In genomic region chr4:163195247-163195765, GRCh38 we compare ENCODE assay signal across 1 cellular context.
TF ChIP-seq lines count a peak whose summit lies in the region.

No MANE protein-coding gene starts in this region.

TF ChIP-seq in K562, 482 proteins besides CTCF, POLR2A, EP300 and RAD21 (continued from another document and continues in another):
- TF ChIP-seq, protein P1, sequence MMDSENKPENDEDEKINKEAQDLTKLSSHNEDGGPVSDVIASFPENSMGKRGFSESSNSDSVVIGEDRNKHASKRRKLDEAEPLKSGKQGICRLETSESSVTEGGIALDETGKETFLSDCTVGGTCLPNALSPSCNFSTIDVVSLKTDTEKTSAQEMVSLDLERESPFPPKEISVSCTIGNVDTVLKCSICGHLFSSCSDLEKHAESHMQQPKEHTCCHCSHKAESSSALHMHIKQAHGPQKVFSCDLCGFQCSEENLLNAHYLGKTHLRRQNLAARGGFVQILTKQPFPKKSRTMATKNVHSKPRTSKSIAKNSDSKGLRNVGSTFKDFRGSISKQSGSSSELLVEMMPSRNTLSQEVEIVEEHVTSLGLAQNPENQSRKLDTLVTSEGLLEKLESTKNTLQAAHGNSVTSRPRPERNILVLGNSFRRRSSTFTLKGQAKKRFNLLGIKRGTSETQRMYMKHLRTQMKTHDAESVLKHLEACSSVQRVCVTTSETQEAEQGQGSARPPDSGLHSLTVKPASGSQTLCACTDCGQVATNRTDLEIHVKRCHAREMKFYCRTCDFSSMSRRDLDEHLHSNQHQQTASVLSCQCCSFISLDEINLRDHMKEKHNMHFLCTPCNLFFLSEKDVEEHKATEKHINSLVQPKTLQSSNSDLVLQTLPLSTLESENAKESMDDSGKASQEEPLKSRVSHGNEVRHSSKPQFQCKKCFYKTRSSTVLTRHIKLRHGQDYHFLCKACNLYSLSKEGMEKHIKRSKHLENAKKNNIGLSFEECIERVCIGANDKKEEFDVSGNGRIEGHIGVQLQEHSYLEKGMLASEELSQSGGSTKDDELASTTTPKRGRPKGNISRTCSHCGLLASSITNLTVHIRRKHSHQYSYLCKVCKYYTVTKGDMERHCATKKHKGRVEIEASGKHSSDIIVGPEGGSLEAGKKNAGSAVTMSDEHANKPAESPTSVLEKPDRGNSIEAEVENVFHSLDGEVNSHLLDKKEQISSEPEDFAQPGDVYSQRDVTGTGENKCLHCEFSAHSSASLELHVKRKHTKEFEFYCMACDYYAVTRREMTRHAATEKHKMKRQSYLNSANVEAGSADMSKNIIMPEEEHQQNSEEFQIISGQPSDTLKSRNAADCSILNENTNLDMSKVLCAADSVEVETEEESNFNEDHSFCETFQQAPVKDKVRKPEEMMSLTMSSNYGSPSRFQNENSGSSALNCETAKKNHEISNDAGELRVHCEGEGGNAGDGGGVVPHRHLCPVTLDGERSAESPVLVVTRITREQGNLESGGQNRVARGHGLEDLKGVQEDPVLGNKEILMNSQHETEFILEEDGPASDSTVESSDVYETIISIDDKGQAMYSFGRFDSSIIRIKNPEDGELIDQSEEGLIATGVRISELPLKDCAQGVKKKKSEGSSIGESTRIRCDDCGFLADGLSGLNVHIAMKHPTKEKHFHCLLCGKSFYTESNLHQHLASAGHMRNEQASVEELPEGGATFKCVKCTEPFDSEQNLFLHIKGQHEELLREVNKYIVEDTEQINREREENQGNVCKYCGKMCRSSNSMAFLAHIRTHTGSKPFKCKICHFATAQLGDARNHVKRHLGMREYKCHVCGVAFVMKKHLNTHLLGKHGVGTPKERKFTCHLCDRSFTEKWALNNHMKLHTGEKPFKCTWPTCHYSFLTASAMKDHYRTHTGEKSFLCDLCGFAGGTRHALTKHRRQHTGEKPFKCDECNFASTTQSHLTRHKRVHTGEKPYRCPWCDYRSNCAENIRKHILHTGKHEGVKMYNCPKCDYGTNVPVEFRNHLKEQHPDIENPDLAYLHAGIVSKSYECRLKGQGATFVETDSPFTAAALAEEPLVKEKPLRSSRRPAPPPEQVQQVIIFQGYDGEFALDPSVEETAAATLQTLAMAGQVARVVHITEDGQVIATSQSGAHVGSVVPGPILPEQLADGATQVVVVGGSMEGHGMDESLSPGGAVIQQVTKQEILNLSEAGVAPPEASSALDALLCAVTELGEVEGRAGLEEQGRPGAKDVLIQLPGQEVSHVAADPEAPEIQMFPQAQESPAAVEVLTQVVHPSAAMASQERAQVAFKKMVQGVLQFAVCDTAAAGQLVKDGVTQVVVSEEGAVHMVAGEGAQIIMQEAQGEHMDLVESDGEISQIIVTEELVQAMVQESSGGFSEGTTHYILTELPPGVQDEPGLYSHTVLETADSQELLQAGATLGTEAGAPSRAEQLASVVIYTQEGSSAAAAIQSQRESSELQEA (IDR thresholded peaks at IDR 0.05; ENCODE audit: low read depth): no peak
- TF ChIP-seq, protein P2, sequence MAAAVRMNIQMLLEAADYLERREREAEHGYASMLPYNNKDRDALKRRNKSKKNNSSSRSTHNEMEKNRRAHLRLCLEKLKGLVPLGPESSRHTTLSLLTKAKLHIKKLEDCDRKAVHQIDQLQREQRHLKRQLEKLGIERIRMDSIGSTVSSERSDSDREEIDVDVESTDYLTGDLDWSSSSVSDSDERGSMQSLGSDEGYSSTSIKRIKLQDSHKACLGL (CRISPR knock-in tag; IDR thresholded peaks at IDR 0.05; ENCODE audit: borderline replicate concordance, poor library complexity, severe bottlenecking): no peak
- TF ChIP-seq NBN (IDR thresholded peaks at IDR 0.05; ENCODE audit: low read depth): peak; percentile 96
- TF ChIP-seq NFYB (IDR thresholded peaks at IDR 0.05; ENCODE audit: extremely low read depth, insufficient read length): no peak
- TF ChIP-seq CCNT2 (IDR thresholded peaks at IDR 0.05; ENCODE audit: borderline replicate concordance, extremely low read depth, insufficient read length, low read depth, low read length): peak; percentile 94
- peak; percentile 94 for TF ChIP-seq DMBX1 (CRISPR knock-in tag; IDR thresholded peaks at IDR 0.05; ENCODE audit: borderline replicate concordance)
- TF ChIP-seq FOSL1 (tag; conservative IDR thresholded peaks at IDR 0.05): peak; percentile 65
- TF ChIP-seq THRAP3 (IDR thresholded peaks at IDR 0.05; ENCODE audit: borderline replicate concordance): no peak
- no peak for TF ChIP-seq POLR2AphosphoS2 (IDR thresholded peaks at IDR 0.05; ENCODE audit: low read length)
- no peak for TF ChIP-seq CBX5 (IDR thresholded peaks at IDR 0.05; ENCODE audit: borderline replicate concordance, low read depth)
- no peak for TF ChIP-seq KLF10 (CRISPR knock-in tag; IDR thresholded peaks at IDR 0.05)
- peak; percentile 35 for TF ChIP-seq NCOA4 (IDR thresholded peaks at IDR 0.05; ENCODE audit: partially characterized antibody)
- peak; percentile 54 to 86; a peak in 2 of 4 replicates for TF ChIP-seq HDAC1 (IDR thresholded peaks at IDR 0.05)
- no peak for TF ChIP-seq ZBTB1 (CRISPR knock-in tag; IDR thresholded peaks at IDR 0.05; ENCODE audit: borderline replicate concordance, low read depth)
- no peak for TF ChIP-seq TEAD2 (tag; IDR thresholded peaks at IDR 0.05)
- 0 out of 2 replicates have a peak, but pooled peaks have one; percentile 25 for TF ChIP-seq TCFL5 (CRISPR knock-in tag; conservative IDR thresholded peaks at IDR 0.05)
- TF ChIP-seq ARID3B (CRISPR knock-in tag; IDR thresholded peaks at IDR 0.05; ENCODE audit: borderline replicate concordance): 0 out of 2 replicates have a peak, but pooled peaks have one; percentile 44
- TF ChIP-seq NR3C1 (CRISPR knock-in tag; IDR thresholded peaks at IDR 0.05): no peak
- no peak for TF ChIP-seq RFX5 (IDR thresholded peaks at IDR 0.05; ENCODE audit: low read depth, low read length)
- TF ChIP-seq CHD4 (IDR thresholded peaks at IDR 0.05; ENCODE audit: insufficient read depth, insufficient replicate concordance, low read depth, low read length, poor library complexity, severe bottlenecking): no peak
- no peak for TF ChIP-seq RBM14 (IDR thresholded peaks at IDR 0.05; ENCODE audit: borderline replicate concordance, insufficient read depth, low read depth, low read length)
- TF ChIP-seq DEAF1 (CRISPR knock-in tag; IDR thresholded peaks at IDR 0.05): no peak
- TF ChIP-seq ZNF764 (CRISPR knock-in tag; IDR thresholded peaks at IDR 0.05; ENCODE audit: low read depth): no peak
- TF ChIP-seq ZNF830 (CRISPR knock-in tag; IDR thresholded peaks at IDR 0.05): no peak
- no peak for TF ChIP-seq FOXP1 (CRISPR knock-in tag; IDR thresholded peaks at IDR 0.05)
- no peak for TF ChIP-seq TGIF2 (CRISPR knock-in tag; IDR thresholded peaks at IDR 0.05)
- TF ChIP-seq PTTG1 (tag; IDR thresholded peaks at IDR 0.05; ENCODE audit: low read depth): no peak
- TF ChIP-seq ZNF766 (CRISPR knock-in tag; conservative IDR thresholded peaks at IDR 0.05): peak; percentile 89
- no peak for TF ChIP-seq FIP1L1 (IDR thresholded peaks at IDR 0.05; ENCODE audit: low read depth, low read length, poor library complexity, severe bottlenecking)
- TF ChIP-seq ZNF212 (CRISPR knock-in tag; IDR thresholded peaks at IDR 0.05): 0 out of 2 replicates have a peak, but pooled peaks have one; percentile 64
- TF ChIP-seq KLF16 (IDR thresholded peaks at IDR 0.05): peak; percentile 99
- TF ChIP-seq FOXO4 (CRISPR knock-in tag; IDR thresholded peaks at IDR 0.05): no peak
- no peak for TF ChIP-seq HNRNPK (IDR thresholded peaks at IDR 0.05; ENCODE audit: low read depth, low read length, poor library complexity, severe bottlenecking)
- TF ChIP-seq USF1 (CRISPR knock-in tag; IDR thresholded peaks at IDR 0.05): no peak
- TF ChIP-seq, protein P3, sequence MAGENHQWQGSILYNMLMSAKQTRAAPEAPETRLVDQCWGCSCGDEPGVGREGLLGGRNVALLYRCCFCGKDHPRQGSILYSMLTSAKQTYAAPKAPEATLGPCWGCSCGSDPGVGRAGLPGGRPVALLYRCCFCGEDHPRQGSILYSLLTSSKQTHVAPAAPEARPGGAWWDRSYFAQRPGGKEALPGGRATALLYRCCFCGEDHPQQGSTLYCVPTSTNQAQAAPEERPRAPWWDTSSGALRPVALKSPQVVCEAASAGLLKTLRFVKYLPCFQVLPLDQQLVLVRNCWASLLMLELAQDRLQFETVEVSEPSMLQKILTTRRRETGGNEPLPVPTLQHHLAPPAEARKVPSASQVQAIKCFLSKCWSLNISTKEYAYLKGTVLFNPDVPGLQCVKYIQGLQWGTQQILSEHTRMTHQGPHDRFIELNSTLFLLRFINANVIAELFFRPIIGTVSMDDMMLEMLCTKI (IDR thresholded peaks at IDR 0.05; ENCODE audit: partially characterized antibody): no peak
- TF ChIP-seq MTA3 (IDR thresholded peaks at IDR 0.05; ENCODE audit: borderline replicate concordance): peak; percentile 84
- peak; percentile 78 for TF ChIP-seq ZNF311 (CRISPR knock-in tag; IDR thresholded peaks at IDR 0.05)
- TF ChIP-seq LCOR (CRISPR knock-in tag; IDR thresholded peaks at IDR 0.05): peak; percentile 89; the same call in 1 of the 2 replicates
- TF ChIP-seq, protein P4, sequence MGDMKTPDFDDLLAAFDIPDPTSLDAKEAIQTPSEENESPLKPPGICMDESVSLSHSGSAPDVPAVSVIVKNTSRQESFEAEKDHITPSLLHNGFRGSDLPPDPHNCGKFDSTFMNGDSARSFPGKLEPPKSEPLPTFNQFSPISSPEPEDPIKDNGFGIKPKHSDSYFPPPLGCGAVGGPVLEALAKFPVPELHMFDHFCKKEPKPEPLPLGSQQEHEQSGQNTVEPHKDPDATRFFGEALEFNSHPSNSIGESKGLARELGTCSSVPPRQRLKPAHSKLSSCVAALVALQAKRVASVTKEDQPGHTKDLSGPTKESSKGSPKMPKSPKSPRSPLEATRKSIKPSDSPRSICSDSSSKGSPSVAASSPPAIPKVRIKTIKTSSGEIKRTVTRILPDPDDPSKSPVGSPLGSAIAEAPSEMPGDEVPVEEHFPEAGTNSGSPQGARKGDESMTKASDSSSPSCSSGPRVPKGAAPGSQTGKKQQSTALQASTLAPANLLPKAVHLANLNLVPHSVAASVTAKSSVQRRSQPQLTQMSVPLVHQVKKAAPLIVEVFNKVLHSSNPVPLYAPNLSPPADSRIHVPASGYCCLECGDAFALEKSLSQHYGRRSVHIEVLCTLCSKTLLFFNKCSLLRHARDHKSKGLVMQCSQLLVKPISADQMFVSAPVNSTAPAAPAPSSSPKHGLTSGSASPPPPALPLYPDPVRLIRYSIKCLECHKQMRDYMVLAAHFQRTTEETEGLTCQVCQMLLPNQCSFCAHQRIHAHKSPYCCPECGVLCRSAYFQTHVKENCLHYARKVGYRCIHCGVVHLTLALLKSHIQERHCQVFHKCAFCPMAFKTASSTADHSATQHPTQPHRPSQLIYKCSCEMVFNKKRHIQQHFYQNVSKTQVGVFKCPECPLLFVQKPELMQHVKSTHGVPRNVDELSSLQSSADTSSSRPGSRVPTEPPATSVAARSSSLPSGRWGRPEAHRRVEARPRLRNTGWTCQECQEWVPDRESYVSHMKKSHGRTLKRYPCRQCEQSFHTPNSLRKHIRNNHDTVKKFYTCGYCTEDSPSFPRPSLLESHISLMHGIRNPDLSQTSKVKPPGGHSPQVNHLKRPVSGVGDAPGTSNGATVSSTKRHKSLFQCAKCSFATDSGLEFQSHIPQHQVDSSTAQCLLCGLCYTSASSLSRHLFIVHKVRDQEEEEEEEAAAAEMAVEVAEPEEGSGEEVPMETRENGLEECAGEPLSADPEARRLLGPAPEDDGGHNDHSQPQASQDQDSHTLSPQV (IDR thresholded peaks at IDR 0.05): no peak
- no peak for TF ChIP-seq NR2C2 (CRISPR knock-in tag; IDR thresholded peaks at IDR 0.05)
- TF ChIP-seq NR2C2 (tag; IDR thresholded peaks at IDR 0.05): no peak; the same call in 1 of the 2 replicates
- no peak for TF ChIP-seq ETV5 (CRISPR knock-in tag; IDR thresholded peaks at IDR 0.05; ENCODE audit: low read depth)
- peak; percentile 91 for TF ChIP-seq GATAD2A (IDR thresholded peaks at IDR 0.05)
- TF ChIP-seq CEBPB (tag; IDR thresholded peaks at IDR 0.05): no peak
- no peak for TF ChIP-seq CBX1 (IDR thresholded peaks at IDR 0.05; ENCODE audit: low read depth)
